8 cellular contexts compared by ENCODE assay signal in genomic region chr18:36067118-36067957, GRCh38. TPM values are rescaled to one million over a fixed set of nuclear protein-coding genes. Genes with fewer than 3 reads are reported as not detected.
DNase-seq lines count a peak whose midpoint lies in the region; ATAC-seq lines count a peak whose summit lies in the region.

RPRD1A (minus strand) TSS chr18:36067559; CDS start chr18:36067404, 155 bp downstream.

- peaks cover 24% of the 10 kb centered on the region for H3K9me3 ChIP-seq in BLaER1

- no peaks in the 10 kb centered on the region for H3K9me3 Mint-ChIP-seq in activated CD4-positive, alpha-beta T cell treated with anti-CD3 and anti-CD28 coated beads, Interleukin-2, amount 10 ng/mL, durations not matched to agents 7 days and 5 days

- POLR2A ChIA-PET in activated CD4-positive, alpha-beta T cell treated with anti-CD3 and anti-CD28 coated beads, Interleukin-2, amount 10 ng/mL, durations not matched to agents 7 days and 5 days (lab: Charles Lee): interaction anchor here (0.7 kb wide), 1 partner anchor 18 kb away, joined by 4 read pairs; no protein-coding TSS in a partner anchor

- H3K9ac ChIP-seq in BLaER1: peak within 1 kb of the TSS; percentile 96

- no peaks in the 10 kb centered on the region for H3K27me3 ChIP-seq in BLaER1

- H3K27me3 Mint-ChIP-seq in activated CD4-positive, alpha-beta T cell treated with anti-CD3 and anti-CD28 coated beads, Interleukin-2, amount 10 ng/mL, durations not matched to agents 7 days and 5 days: peaks cover 3% of the 10 kb centered on the region

- DNase-seq in NCI-H69 (lab: John Stamatoyannopoulos, UW) (peak; percentile 99), cortex of kidney (lab: John Stamatoyannopoulos, UW) (peak; percentile 48), left kidney (ENCODE audit: low read depth, low spot score) (peak; percentile 99)
- DNase-seq in activated CD4-positive, alpha-beta T cell treated with anti-CD3 and anti-CD28 coated beads, Interleukin-2, amount 10 ng/mL, durations not matched to agents 7 days and 5 days: peak; percentile 97
- DNase-seq in stimulated activated CD4-positive, alpha-beta T cell treated with anti-CD3 and anti-CD28 coated beads, Interleukin-2, amount 100 ng/mL, for 24 hours: peak; percentile 98 to 99

- H3K36me3 ChIP-seq in BLaER1: peaks cover 17% of the 10 kb centered on the region

- H3K4me1 Mint-ChIP-seq in activated CD4-positive, alpha-beta T cell treated with anti-CD3 and anti-CD28 coated beads, Interleukin-2, amount 10 ng/mL, durations not matched to agents 7 days and 5 days: peaks cover 31% of the 10 kb centered on the region

- H3K36me3 Mint-ChIP-seq in activated CD4-positive, alpha-beta T cell treated with anti-CD3 and anti-CD28 coated beads, Interleukin-2, amount 10 ng/mL, durations not matched to agents 7 days and 5 days (ENCODE audit: low read depth): peaks cover 17% of the 10 kb centered on the region

- H3K4me1 ChIP-seq in BLaER1: peaks cover 27% of the 10 kb centered on the region

- H3K4me3 Mint-ChIP-seq in activated CD4-positive, alpha-beta T cell treated with anti-CD3 and anti-CD28 coated beads, Interleukin-2, amount 10 ng/mL, durations not matched to agents 7 days and 5 days: peak within 1 kb of the TSS; percentile 97

- peaks cover 44% of the 10 kb centered on the region for H4K20me1 ChIP-seq in BLaER1

- H3K4me3 ChIP-seq in BLaER1: peak within 1 kb of the TSS; percentile 100

- ATAC-seq in GM19328 (IDR thresholded peaks at IDR 0.05; ENCODE audit: unreplicated experiment): peak; percentile 95
- ATAC-seq in HG03520 (IDR thresholded peaks at IDR 0.05; ENCODE audit: unreplicated experiment): peak; percentile 90

- H3K4me2 ChIP-seq in BLaER1: peak within 1 kb of the TSS; percentile 81

- CTCF ChIA-PET in activated CD4-positive, alpha-beta T cell treated with anti-CD3 and anti-CD28 coated beads, Interleukin-2, amount 10 ng/mL, durations not matched to agents 7 days and 5 days (lab: Charles Lee): no interaction called here

- peak within 1 kb of the TSS; percentile 90 for H3K27ac ChIP-seq in BLaER1

- H3K27ac Mint-ChIP-seq in activated CD4-positive, alpha-beta T cell treated with anti-CD3 and anti-CD28 coated beads, Interleukin-2, amount 10 ng/mL, durations not matched to agents 7 days and 5 days: peak within 1 kb of the TSS; percentile 96

RNA-seq across cellular contexts. Expression of gene RPRD1A, which starts in this region (rescaled TPM):
- 10 to 100 TPM; 29.2 to 29.4 TPM for total RNA-seq in activated CD4-positive, alpha-beta T cell treated with anti-CD3 and anti-CD28 coated beads, Interleukin-2, amount 10 ng/mL, durations not matched to agents 7 days and 5 days

Comparison
In these comparisons a context has a peak if more than half of its experiments do, and no peak if none do; other contexts are left out.
1. Peak in every context shown above with its lines: DNase-seq, ATAC-seq, H3K4me3 ChIP-seq and H3K27ac ChIP-seq.
2. DNase-seq: peak in every context shown above with its lines; median percentile 99 in NCI-H69; 99 in left kidney; 98 in stimulated activated CD4-positive, alpha-beta T cell treated with anti-CD3 and anti-CD28 coated beads, Interleukin-2, amount 100 ng/mL, for 24 hours; 97 in activated CD4-positive, alpha-beta T cell treated with anti-CD3 and anti-CD28 coated beads, Interleukin-2, amount 10 ng/mL, durations not matched to agents 7 days and 5 days; 48 in cortex of kidney.